ENCODE assay signal across 9 cellular contexts in the genomic region with DNA sequence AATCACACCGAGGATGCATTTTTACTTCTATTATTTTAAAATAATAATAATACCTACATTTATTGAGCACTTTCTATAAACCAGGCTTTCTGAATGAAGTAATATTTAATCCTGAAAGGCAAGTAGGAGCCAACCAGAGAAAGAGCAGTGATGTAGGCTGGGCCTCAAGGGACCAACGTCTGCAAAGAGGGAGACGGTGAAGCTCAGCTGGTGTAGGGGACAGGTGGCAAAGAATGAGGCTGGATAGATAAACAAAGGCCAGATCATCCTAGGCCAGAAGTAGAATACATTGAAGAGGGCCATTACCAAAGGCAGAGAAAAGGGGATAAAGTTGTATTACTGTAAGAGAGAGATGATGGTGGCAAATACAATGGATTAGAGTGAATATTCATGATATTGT.
A peak's percentile ranks its signal among the peaks of the same experiment; 100 is the strongest.
DNase-seq lines count a peak whose midpoint lies in the region; ATAC-seq and TF ChIP-seq lines count a peak whose summit lies in the region.
"Had no signal": no experiment of that assay in that cellular context is flagged by ENCODE, and none has a peak within 500 bp of the region (broad histone marks: within the 10 kb centered on the region; RNA-seq: fewer than 3 reads in every experiment).

No MANE protein-coding gene starts in this region.

- H2AFZ ChIP-seq in ACC112 (ENCODE audit: low read length, unreplicated experiment): no peak overlapping the region

- H3K4me1 ChIP-seq in ACC112 (ENCODE audit: control insufficient read depth, insufficient read depth, low read length, unreplicated experiment): peaks cover 16% of the 10 kb centered on the region
- H3K4me1 ChIP-seq in HUES48 (ENCODE audit: control insufficient read depth, insufficient read depth, low read length): no peaks in the 10 kb centered on the region
- H3K4me1 ChIP-seq in muscle layer of colon (ENCODE audit: insufficient read depth, low read length): peaks cover 15% of the 10 kb centered on the region

- H3K9me3 ChIP-seq in HUES48 (ENCODE audit: control insufficient read depth, insufficient read depth, low read length) (peaks cover 8% of the 10 kb centered on the region; the same call in 1 of the 2 replicates), muscle layer of colon (ENCODE audit: low read length) (no peaks in the 10 kb centered on the region)

- peaks cover 30% of the 10 kb centered on the region for H3K79me2 ChIP-seq in ACC112 (ENCODE audit: control insufficient read depth, insufficient read depth, low read length, unreplicated experiment)

- no peak for TF ChIP-seq CTCF in astrocyte of the cerebellum (IDR thresholded peaks at IDR 0.05; ENCODE audit: low read depth, low read length, missing control alignments)

- no peaks in the 10 kb centered on the region for H3K27me3 ChIP-seq in ACC112 (ENCODE audit: insufficient read depth, low read length)
- H3K27me3 ChIP-seq in HUES48 (ENCODE audit: control insufficient read depth, insufficient read depth, low read length): no peaks in the 10 kb centered on the region
- H3K27me3 ChIP-seq in muscle layer of colon (ENCODE audit: control insufficient read depth in 1 of 2, insufficient read depth in 2 of 2, low read length in 2 of 2): no peaks in the 10 kb centered on the region

- H3K36me3 ChIP-seq in ACC112 (ENCODE audit: insufficient read depth, low read length) (peaks cover 20% of the 10 kb centered on the region; the same call in 1 of the 2 replicates), HUES48 (ENCODE audit: control insufficient read depth, insufficient read depth, low read length) (no peaks in the 10 kb centered on the region), muscle layer of colon (ENCODE audit: insufficient read depth, low read length) (no peaks in the 10 kb centered on the region)

- H3K4me3 ChIP-seq in ACC112 (ENCODE audit: low read depth, low read length) (peak overlapping the region; percentile 94), HUES48 (ENCODE audit: low read depth, low read length) (peak overlapping the region; percentile 92; the same call in 1 of the 2 replicates), astrocyte of the cerebellum (ENCODE audit: low read depth, low read length) (peak overlapping the region; percentile 63), muscle layer of colon (ENCODE audit: low read depth in 1 of 2, low read length in 2 of 2) (no peak overlapping the region)

- in situ Hi-C loops in astrocyte of the cerebellum (cut with HindIII; ENCODE audit: low sequenced_read_pairs): no loop called here

- peak overlapping the region; percentile 97; the same call in 1 of the 2 replicates for H3K27ac ChIP-seq in ACC112 (ENCODE audit: low read depth, low read length)
- H3K27ac ChIP-seq in HUES48 (ENCODE audit: low read depth, low read length): no peak overlapping the region
- H3K27ac ChIP-seq in muscle layer of colon (ENCODE audit: low read depth, low read length): peak overlapping the region; percentile 93

- DNase-seq in astrocyte of the cerebellum (ENCODE audit: low read depth): no peak
- no peak for DNase-seq in DMS 273 (lab: John Stamatoyannopoulos, UW; ENCODE audit: unreplicated experiment)
- DNase-seq in AG08395 (ENCODE audit: low spot score): no peak
- DNase-seq in MV-4-11 (lab: John Stamatoyannopoulos, UW): no peak
- DNase-seq: NCI-H1436 had no signal

- no peak for ATAC-seq in HG03139 (IDR thresholded peaks at IDR 0.05; ENCODE audit: unreplicated experiment)

- H3K9ac ChIP-seq in HUES48 (ENCODE audit: low read depth, low read length) (no peak overlapping the region), muscle layer of colon (ENCODE audit: low read length) (no peak overlapping the region)

Comparison
In these comparisons a context has a peak if more than half of its experiments do, and no peak if none do; other contexts are left out.
1. H3K4me3 ChIP-seq: peak in ACC112 (single experiment), HUES48 (single experiment) and astrocyte of the cerebellum (single experiment); none in muscle layer of colon (0 of 2).